In genomic region chr7:43135129-43135528, GRCh38 we compare ENCODE assay signal across 19 cellular contexts. TPM values are rescaled to one million over a fixed set of nuclear protein-coding genes. Genes with fewer than 3 reads are reported as not detected.
DNase-seq lines count a peak whose midpoint lies in the region; ATAC-seq and TF ChIP-seq lines count a peak whose summit lies in the region.
"Had no signal": no experiment of that assay in that cellular context is flagged by ENCODE, and none has a peak within 500 bp of the region (broad histone marks: within the 10 kb centered on the region; RNA-seq: fewer than 3 reads in every experiment).

No MANE protein-coding gene starts in this region.

- H3K23ac ChIP-seq in mesenchymal stem cell (ENCODE audit: low read length in 2 of 2) = no peak overlapping the region

- H3K4me1 Mint-ChIP-seq in endodermal cell = peaks cover 11% of the 10 kb centered on the region
- H3K4me1 Mint-ChIP-seq in activated T-cell treated with anti-CD3 and anti-CD28 coated beads, Interleukin-2, amount 50 U/mL, for 24 hours (ENCODE audit: low read depth) = no peaks in the 10 kb centered on the region
- no peaks in the 10 kb centered on the region for H3K4me1 Mint-ChIP-seq in activated CD4-positive, alpha-beta T cell treated with anti-CD3 and anti-CD28 coated beads for 36 hours
- H3K4me1 Mint-ChIP-seq: T-cell had no signal

- ATAC-seq in HG03108 (IDR thresholded peaks at IDR 0.05; ENCODE audit: unreplicated experiment) = no peak
- no peak for ATAC-seq in activated CD4-positive, alpha-beta T cell treated with anti-CD3 and anti-CD28 coated beads for 36 hours
- ATAC-seq: body of pancreas, T-cell had no signal

- H2BK120ac ChIP-seq in mesenchymal stem cell (ENCODE audit: low read depth, low read length) = no peak overlapping the region

- H3K36me3 Mint-ChIP-seq in endodermal cell (ENCODE audit: low read depth) = no peaks in the 10 kb centered on the region
- no peaks in the 10 kb centered on the region for H3K36me3 Mint-ChIP-seq in activated T-cell treated with anti-CD3 and anti-CD28 coated beads, Interleukin-2, amount 50 U/mL, for 24 hours (ENCODE audit: low read depth)
- no peaks in the 10 kb centered on the region for H3K36me3 Mint-ChIP-seq in activated CD4-positive, alpha-beta T cell treated with anti-CD3 and anti-CD28 coated beads for 36 hours (ENCODE audit: low read depth)
- H3K36me3 Mint-ChIP-seq: T-cell had no signal

- no peaks in the 10 kb centered on the region for H3K9me3 ChIP-seq in endodermal cell (ENCODE audit: control insufficient read depth, low read length)
- H3K9me3 ChIP-seq in mesenchymal stem cell (ENCODE audit: control insufficient read depth, low read length) = no peaks in the 10 kb centered on the region
- H3K9me3 ChIP-seq: body of pancreas, vagina had no signal

- POLR2A ChIA-PET in activated CD4-positive, alpha-beta T cell treated with anti-CD3 and anti-CD28 coated beads for 36 hours (lab: Charles Lee) = no interaction called here

- no peak overlapping the region for H2BK5ac ChIP-seq in mesenchymal stem cell (ENCODE audit: low read depth, low read length, poor library complexity, severe bottlenecking)

- DNase-seq in EH (ENCODE audit: low read depth) = peak; percentile 25
- peak; percentile 46 for DNase-seq in NCI-H226
- DNase-seq in endodermal cell = peak; percentile 71
- DNase-seq in mesenchymal stem cell = no peak
- no peak for DNase-seq in activated T-cell treated with anti-CD3 and anti-CD28 coated beads, Interleukin-2, amount 50 U/mL, for 24 hours
- no peak for DNase-seq in OCI-M1 (lab: John Stamatoyannopoulos, UW)
- no peak for DNase-seq in activated CD4-positive, alpha-beta T cell treated with anti-CD3 and anti-CD28 coated beads for 36 hours
- DNase-seq: activated CD4-positive, alpha-beta T cell treated with anti-CD3 and anti-CD28 coated beads for 48 hours; body of pancreas; CD4-positive, alpha-beta T cell; HCEC 1CT; NCI-H1436; NCI-H526 treated with DMSO at 0.1 percent for 48 hours; Right ventricle myocardium superior; T-cell had no signal

- H3K27ac Mint-ChIP-seq in endodermal cell = no peak overlapping the region
- no peak overlapping the region for H3K27ac Mint-ChIP-seq in activated T-cell treated with anti-CD3 and anti-CD28 coated beads, Interleukin-2, amount 50 U/mL, for 24 hours
- no peak overlapping the region for H3K27ac Mint-ChIP-seq in activated CD4-positive, alpha-beta T cell treated with anti-CD3 and anti-CD28 coated beads for 36 hours
- H3K27ac Mint-ChIP-seq: CD4-positive, alpha-beta T cell; nephron; T-cell had no signal

- no peak overlapping the region for H2AK5ac ChIP-seq in mesenchymal stem cell (ENCODE audit: low read length, severe bottlenecking)

- no peak overlapping the region for H4K8ac ChIP-seq in mesenchymal stem cell (ENCODE audit: low read length)

- H3K14ac ChIP-seq in mesenchymal stem cell (ENCODE audit: low read length in 2 of 2) = no peak overlapping the region

- H3K18ac ChIP-seq in mesenchymal stem cell (ENCODE audit: low read depth in 1 of 2, low read length in 2 of 2) = no peak overlapping the region

- H3K4me2 ChIP-seq in mesenchymal stem cell (ENCODE audit: low read length, poor library complexity, severe bottlenecking) = no peak overlapping the region

- intact Hi-C loops in activated CD4-positive, alpha-beta T cell treated with anti-CD3 and anti-CD28 coated beads for 36 hours (cut with DNase I, micrococcal nuclease) = no loop called here

- no peaks in the 10 kb centered on the region for H3K79me1 ChIP-seq in mesenchymal stem cell (replicated peaks; ENCODE audit: low read length, poor library complexity, severe bottlenecking)

- no peak overlapping the region for H3K9ac ChIP-seq in endodermal cell (ENCODE audit: extremely low read depth, low read length, poor library complexity, severe bottlenecking)
- no peak overlapping the region for H3K9ac ChIP-seq in mesenchymal stem cell (ENCODE audit: low read length)
- H3K9ac ChIP-seq: parathyroid adenoma had no signal

- no peak overlapping the region for H2BK15ac ChIP-seq in mesenchymal stem cell (ENCODE audit: low read depth, poor library complexity, severe bottlenecking)

- CTCF ChIA-PET in activated CD4-positive, alpha-beta T cell treated with anti-CD3 and anti-CD28 coated beads for 36 hours (lab: Charles Lee) = interaction anchor here (0.7 to 0.9 kb wide), 2 partner anchors 11 to 27 kb away, joined by 3 to 4 read pairs; no protein-coding TSS in a partner anchor

- no peaks in the 10 kb centered on the region for H3K27me3 Mint-ChIP-seq in endodermal cell (ENCODE audit: insufficient read depth)
- H3K27me3 Mint-ChIP-seq in activated T-cell treated with anti-CD3 and anti-CD28 coated beads, Interleukin-2, amount 50 U/mL, for 24 hours = peaks cover 37% of the 10 kb centered on the region
- peaks cover 17% of the 10 kb centered on the region for H3K27me3 Mint-ChIP-seq in activated CD4-positive, alpha-beta T cell treated with anti-CD3 and anti-CD28 coated beads for 36 hours

- H3K4me3 Mint-ChIP-seq in endodermal cell = no peak overlapping the region
- no peak overlapping the region for H3K4me3 Mint-ChIP-seq in activated T-cell treated with anti-CD3 and anti-CD28 coated beads, Interleukin-2, amount 50 U/mL, for 24 hours
- H3K4me3 Mint-ChIP-seq in activated CD4-positive, alpha-beta T cell treated with anti-CD3 and anti-CD28 coated beads for 36 hours = no peak overlapping the region
- H3K4me3 Mint-ChIP-seq: CD4-positive, alpha-beta T cell; nephron; T-cell had no signal

- H2AFZ ChIP-seq in mesenchymal stem cell (ENCODE audit: low read depth, low read length) = no peak overlapping the region
- H2AFZ ChIP-seq: parathyroid adenoma had no signal

- no peak overlapping the region for H3K4ac ChIP-seq in mesenchymal stem cell (ENCODE audit: low read depth in 1 of 2, low read length in 2 of 2)

- peaks cover 3% of the 10 kb centered on the region for H3K4me1 ChIP-seq in endodermal cell (ENCODE audit: control insufficient read depth, insufficient read depth, low read length)
- H3K4me1 ChIP-seq in mesenchymal stem cell (ENCODE audit: control insufficient read depth, insufficient read depth, low read depth, low read length) = peaks cover 8% of the 10 kb centered on the region
- H3K4me1 ChIP-seq: body of pancreas, vagina had no signal

- H2BK12ac ChIP-seq in mesenchymal stem cell (ENCODE audit: low read length in 2 of 2) = no peak overlapping the region

- H3K4me3 ChIP-seq in endodermal cell (ENCODE audit: low read length) (no peak overlapping the region), mesenchymal stem cell (ENCODE audit: insufficient read depth in 1 of 2, low read depth in 1 of 2, low read length in 2 of 2) (no peak overlapping the region)
- H3K4me3 ChIP-seq: body of pancreas, vagina had no signal

- H3K27me3 ChIP-seq in endodermal cell (ENCODE audit: control insufficient read depth, insufficient read depth, low read length, poor library complexity, severe bottlenecking) = no peaks in the 10 kb centered on the region
- H3K27me3 ChIP-seq in mesenchymal stem cell (ENCODE audit: control insufficient read depth in 1 of 2, insufficient read depth in 1 of 2, low read length in 2 of 2) = peaks cover 0 to 3% of the 10 kb centered on the region in 2 experiments
- H3K27me3 ChIP-seq: body of pancreas, vagina had no signal

- no peaks in the 10 kb centered on the region for H3K9me3 Mint-ChIP-seq in endodermal cell
- H3K9me3 Mint-ChIP-seq in activated T-cell treated with anti-CD3 and anti-CD28 coated beads, Interleukin-2, amount 50 U/mL, for 24 hours = no peaks in the 10 kb centered on the region
- no peaks in the 10 kb centered on the region for H3K9me3 Mint-ChIP-seq in activated CD4-positive, alpha-beta T cell treated with anti-CD3 and anti-CD28 coated beads for 36 hours (ENCODE audit: low read depth)
- H3K9me3 Mint-ChIP-seq: CD4-positive, alpha-beta T cell; nephron; T-cell had no signal

- H3K27ac ChIP-seq in endodermal cell (ENCODE audit: low read depth, low read length) = no peak overlapping the region
- H3K27ac ChIP-seq in mesenchymal stem cell (ENCODE audit: low read length, poor library complexity, severe bottlenecking) = peak overlapping the region; percentile 9
- H3K27ac ChIP-seq: body of pancreas, parathyroid adenoma, vagina had no signal

- 67% methylated on average over 1 of the region's 1 CpG; no CpG with 5 or more reads in 1 of the 2 experiments for WGBS in endodermal cell (ENCODE audit: insufficient coverage in 1 of 2, insufficient read length in 1 of 2), 2 experiments
- WGBS in mesenchymal stem cell = no CpG with 5 or more reads among the region's 1 CpG

- TF ChIP-seq CTCF in endodermal cell (conservative IDR thresholded peaks at IDR 0.05) = no peak

- H4K91ac ChIP-seq in mesenchymal stem cell (ENCODE audit: low read length) = no peak overlapping the region

- H3K36me3 ChIP-seq in endodermal cell (ENCODE audit: control insufficient read depth, insufficient read depth, low read length) = no peaks in the 10 kb centered on the region
- H3K36me3 ChIP-seq in mesenchymal stem cell (ENCODE audit: control insufficient read depth in 1 of 2, insufficient read depth in 2 of 2, low read depth in 1 of 2, low read length in 2 of 2) = no peaks in the 10 kb centered on the region
- H3K36me3 ChIP-seq: vagina had no signal

RNA-seq across cellular contexts. Expression of gene HECW1, which starts 22.7 kb away (rescaled TPM):
- 10 to 100 TPM in 1 of 2 donors, 1 to 10 TPM in 1; 4.6 to 12.0 TPM for total RNA-seq in endodermal cell
- polyA plus RNA-seq in endodermal cell (2013, experiment 1 of 2) = 1.6 TPM
- polyA plus RNA-seq in endodermal cell (2013, experiment 2 of 2) = 0.62 TPM
- 3.5 TPM for polyA plus RNA-seq in mesenchymal stem cell (2013, experiment 1 of 2)
- 3.3 TPM for polyA plus RNA-seq in mesenchymal stem cell (2013, experiment 2 of 2)
- not detected for total RNA-seq in activated CD4-positive, alpha-beta T cell treated with anti-CD3 and anti-CD28 coated beads for 36 hours
- total RNA-seq: CD4-positive, alpha-beta T cell; Right ventricle myocardium superior; T-cell had no signal

Comparison
In these comparisons a context has a peak if more than half of its experiments do, and no peak if none do; other contexts are left out.
1. DNase-seq: peak in EH (single experiment), NCI-H226 (single experiment) and endodermal cell (single experiment); none in mesenchymal stem cell (single experiment), activated T-cell treated with anti-CD3 and anti-CD28 coated beads, Interleukin-2, amount 50 U/mL, for 24 hours (single experiment), OCI-M1 (single experiment) and activated CD4-positive, alpha-beta T cell treated with anti-CD3 and anti-CD28 coated beads for 36 hours (single experiment).
2. RNA of gene HECW1, which starts 22.7 kb away (total RNA-seq): 4.6 to 12.0 TPM in endodermal cell; not detected in activated CD4-positive, alpha-beta T cell treated with anti-CD3 and anti-CD28 coated beads for 36 hours; every median in the first group is over 4 times any median in the second.